In the genomic region with DNA sequence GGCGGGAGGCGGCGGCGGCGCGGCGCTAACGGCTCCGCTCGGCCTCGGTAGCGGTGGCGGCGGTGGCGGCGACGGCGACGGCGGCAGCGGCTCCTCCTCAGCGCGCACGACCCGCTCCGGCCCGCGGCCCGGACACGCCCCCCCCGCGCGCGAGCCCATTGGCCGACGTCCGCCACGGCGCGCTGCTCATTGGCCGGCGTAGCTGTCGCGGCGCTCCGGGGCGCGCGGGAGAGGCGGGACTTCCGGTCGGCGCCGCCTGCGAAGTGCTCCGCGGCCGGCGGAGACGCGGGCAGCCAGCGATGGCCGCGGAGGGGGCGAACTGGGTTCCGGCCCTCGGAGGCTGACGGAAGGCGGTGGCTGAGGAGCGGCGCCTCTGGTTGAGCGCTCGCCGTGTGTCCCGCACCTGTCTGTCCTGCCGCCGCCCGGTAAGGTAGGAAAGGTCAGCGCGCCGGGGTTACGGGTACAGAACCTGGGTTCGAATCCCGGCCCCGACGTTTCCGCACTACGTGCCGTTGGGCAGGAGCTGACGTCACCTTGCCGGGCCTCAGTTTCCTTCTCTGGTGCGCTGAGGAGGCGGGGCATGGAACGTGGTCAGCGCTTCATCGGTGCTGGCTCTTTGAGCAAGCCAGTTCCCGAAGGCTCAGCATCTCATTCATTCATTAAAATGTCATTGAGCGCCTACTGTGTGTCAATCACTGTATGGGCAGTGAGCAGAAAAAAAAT, we compare ENCODE assay signal across 8 cellular contexts. TPM values are rescaled to one million over a fixed set of nuclear protein-coding genes. Genes with fewer than 3 reads are reported as not detected.
DNase-seq lines count a peak whose midpoint lies in the region; ATAC-seq and TF ChIP-seq lines count a peak whose summit lies in the region.

A gene (minus strand): TSS at position 108 of the 723 bp plus-strand sequence. CDS start 13,826 bp downstream, outside the sequence.

- H3K4me1 Mint-ChIP-seq in glutamatergic neuron (ENCODE audit: low read depth, unreplicated experiment), result peaks cover 22% of the 10 kb centered on the region

- H3K27ac ChIP-seq in ovary, result peak within 1 kb of the TSS; percentile 60 to 62
- peak within 1 kb of the TSS; percentile 71 to 81 for H3K27ac ChIP-seq in thoracic aorta

- TF ChIP-seq POLR2A in ovary (IDR thresholded peaks at IDR 0.05), result peak; percentile 43

- H3K9me3 ChIP-seq in ES-I3 (ENCODE audit: control insufficient read depth, insufficient read depth, low read length) (no peaks in the 10 kb centered on the region), ovary (no peaks in the 10 kb centered on the region), thoracic aorta (no peaks in the 10 kb centered on the region)

- H3K27ac Mint-ChIP-seq in activated naive CD4-positive, alpha-beta T cell treated with anti-CD3 and anti-CD28 coated beads, Interleukin-2, amount 50 U/mL, for 72 hours, result peak within 1 kb of the TSS; percentile 84 to 97
- peak within 1 kb of the TSS; percentile 97 for H3K27ac Mint-ChIP-seq in glutamatergic neuron (ENCODE audit: unreplicated experiment)

- 0 to 1% (median 0%) methylated on average over 24 to 98 of the region's 98 CpGs for WGBS in ovary, 3 donors

- DNase-seq in HCEC 1CT (peak; percentile 91), MV-4-11 (lab: John Stamatoyannopoulos, UW) (peak; percentile 87), SKM-1 treated with dmso at 0.1 percent for 144 hours (lab: John Stamatoyannopoulos, UW; ENCODE audit: unreplicated experiment) (peak; percentile 73), glutamatergic neuron (peak; percentile 96), ovary (peak; percentile 84 to 93 (median 90)), thoracic aorta (ENCODE audit: low spot score) (peak; percentile 28)
- peak; percentile 95 to 96 for DNase-seq in activated naive CD4-positive, alpha-beta T cell treated with anti-CD3 and anti-CD28 coated beads, Interleukin-2, amount 50 U/mL, for 72 hours (ENCODE audit: low spot score in 2 of 2)

- H3K36me3 ChIP-seq in ES-I3 (ENCODE audit: insufficient read depth, low read length) (no peaks in the 10 kb centered on the region), ovary (no peaks in the 10 kb centered on the region), thoracic aorta (no peaks in the 10 kb centered on the region)

- H3K36me3 Mint-ChIP-seq in activated naive CD4-positive, alpha-beta T cell treated with anti-CD3 and anti-CD28 coated beads, Interleukin-2, amount 50 U/mL, for 72 hours, result peaks cover 0 to 11% of the 10 kb centered on the region in 2 donors
- no peaks in the 10 kb centered on the region for H3K36me3 Mint-ChIP-seq in glutamatergic neuron (ENCODE audit: unreplicated experiment)

- H3K9me3 Mint-ChIP-seq in activated naive CD4-positive, alpha-beta T cell treated with anti-CD3 and anti-CD28 coated beads, Interleukin-2, amount 50 U/mL, for 72 hours, result no peaks in the 10 kb centered on the region
- peaks cover 16% of the 10 kb centered on the region for H3K9me3 Mint-ChIP-seq in glutamatergic neuron (ENCODE audit: unreplicated experiment)

- ATAC-seq in activated naive CD4-positive, alpha-beta T cell treated with anti-CD3 and anti-CD28 coated beads, Interleukin-2, amount 50 U/mL, for 72 hours, result peak; percentile 94 to 95
- peak; percentile 88 for ATAC-seq in thoracic aorta (ENCODE audit: insufficient number of reproducible peaks, low FRiP score, low read depth)

- peaks cover 10% of the 10 kb centered on the region for H3K27me3 Mint-ChIP-seq in glutamatergic neuron (ENCODE audit: unreplicated experiment)

- intact Hi-C loops in ovary (cut with DNase I), result loop anchor here in 1 of 4 donors (10.0 kb wide), 1 partner anchor 61 kb away; a partner anchor contains a TSS

- H3K27me3 ChIP-seq in ovary (no peaks in the 10 kb centered on the region), thoracic aorta (replicated peaks; ENCODE audit: insufficient read depth) (no peaks in the 10 kb centered on the region)

- H3K4me3 ChIP-seq in ovary (peak within 1 kb of the TSS; percentile 89), thoracic aorta (peak within 1 kb of the TSS; percentile 92)

- TF ChIP-seq EP300 in ovary (IDR thresholded peaks at IDR 0.05), result no peak

- H3K4me3 Mint-ChIP-seq in glutamatergic neuron (ENCODE audit: unreplicated experiment), result peak within 1 kb of the TSS; percentile 99

- no peak for TF ChIP-seq CTCF in glutamatergic neuron (IDR thresholded peaks at IDR 0.05; ENCODE audit: partially characterized antibody, unreplicated experiment)
- TF ChIP-seq CTCF in ovary (IDR thresholded peaks at IDR 0.05), result no peak
- no peak for TF ChIP-seq CTCF in thoracic aorta (IDR thresholded peaks at IDR 0.05)

- H3K4me1 ChIP-seq in ES-I3 (ENCODE audit: insufficient read depth, low read length), result peaks cover 12% of the 10 kb centered on the region
- peaks cover 19% of the 10 kb centered on the region for H3K4me1 ChIP-seq in ovary (ENCODE audit: insufficient read depth)
- peaks cover 29 to 39% of the 10 kb centered on the region in 2 donors for H3K4me1 ChIP-seq in thoracic aorta (ENCODE audit: control insufficient read depth in 1 of 2, low read depth in 2 of 2)

- H3K9ac ChIP-seq in ES-I3 (ENCODE audit: low read depth, low read length), result peak within 1 kb of the TSS; percentile 94

RNA-seq across cellular contexts. Expression of the gene that starts here (rescaled TPM):
- 100 to 1,000 TPM; 121 to 146 TPM for total RNA-seq in activated naive CD4-positive, alpha-beta T cell treated with anti-CD3 and anti-CD28 coated beads, Interleukin-2, amount 50 U/mL, for 72 hours
- total RNA-seq in glutamatergic neuron (ENCODE audit: unreplicated experiment) (122 TPM), ovary (10 to 100 TPM; 13.8 to 78.4 (median 65.6) TPM), thoracic aorta (10 to 100 TPM; 33.6 to 39.2 TPM)
- polyA plus RNA-seq in ovary, result 10 to 100 TPM; 25.3 to 46.5 TPM

Comparison
In these comparisons a context has a peak if more than half of its experiments do, and no peak if none do; other contexts are left out.
1. Peak in every context shown above with its lines: DNase-seq, ATAC-seq, H3K4me3 ChIP-seq and H3K27ac ChIP-seq.
2. DNase-seq: peak in every context shown above with its lines; median percentile 96 in glutamatergic neuron; 96 in activated naive CD4-positive, alpha-beta T cell treated with anti-CD3 and anti-CD28 coated beads, Interleukin-2, amount 50 U/mL, for 72 hours; 91 in HCEC 1CT; 90 in ovary; 87 in MV-4-11; 73 in SKM-1 treated with dmso at 0.1 percent for 144 hours; 28 in thoracic aorta.